ENCODE assay signal across 1 cellular context in the genomic region with DNA sequence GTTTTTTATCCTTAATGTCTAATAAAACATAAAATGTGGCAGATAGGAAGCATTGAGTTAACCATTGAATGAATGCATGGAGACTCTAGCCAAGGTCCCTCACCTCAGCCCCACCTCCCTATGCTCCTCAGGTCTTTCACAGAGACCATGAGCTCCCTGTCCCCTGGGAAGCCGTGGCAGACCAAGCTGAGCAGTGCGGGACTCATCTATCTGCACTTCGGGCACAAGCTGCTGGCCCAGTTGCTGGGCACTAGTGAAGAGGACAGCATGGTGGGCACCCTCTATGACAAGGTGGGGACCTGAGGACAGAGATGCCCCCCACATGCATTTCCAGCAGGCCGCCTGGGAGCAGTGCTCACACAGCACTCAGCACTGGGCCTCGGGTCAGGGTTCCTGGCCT.
TF ChIP-seq lines count a peak whose summit lies in the region.

No MANE protein-coding gene starts in this region.

TF ChIP-seq in HepG2, 621 proteins besides CTCF, POLR2A, EP300 and RAD21:
- TF ChIP-seq ZFX (CRISPR knock-in tag; IDR thresholded peaks at IDR 0.05; ENCODE audit: low read depth) (no peak), SNRNP70 (IDR thresholded peaks at IDR 0.05; ENCODE audit: low read depth, low read length) (no peak), SMC3 (IDR thresholded peaks at IDR 0.05; ENCODE audit: low read length) (no peak)
- TF ChIP-seq, protein P1, sequence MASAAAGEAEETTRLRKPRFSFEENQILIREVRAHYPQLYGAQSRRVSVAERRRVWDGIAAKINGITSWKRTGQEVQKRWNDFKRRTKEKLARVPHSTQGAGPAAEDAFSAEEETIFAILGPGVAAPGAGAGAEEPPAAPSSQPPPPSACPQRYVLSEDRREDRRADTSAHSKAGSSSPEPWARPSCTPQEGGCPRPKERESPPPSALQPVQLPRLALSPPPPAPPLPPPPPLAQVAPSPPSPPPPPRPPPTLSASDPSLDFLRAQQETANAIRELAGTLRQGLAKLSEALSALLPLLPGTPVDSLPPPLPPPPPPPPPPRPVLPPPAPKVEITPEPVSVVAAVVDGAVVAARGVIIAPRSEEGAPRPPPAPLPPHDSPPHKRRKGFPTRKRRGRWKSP (CRISPR knock-in tag; IDR thresholded peaks at IDR 0.05) = 0 out of 2 replicates have a peak, but pooled peaks have one; percentile 26
- TF ChIP-seq, protein P2, sequence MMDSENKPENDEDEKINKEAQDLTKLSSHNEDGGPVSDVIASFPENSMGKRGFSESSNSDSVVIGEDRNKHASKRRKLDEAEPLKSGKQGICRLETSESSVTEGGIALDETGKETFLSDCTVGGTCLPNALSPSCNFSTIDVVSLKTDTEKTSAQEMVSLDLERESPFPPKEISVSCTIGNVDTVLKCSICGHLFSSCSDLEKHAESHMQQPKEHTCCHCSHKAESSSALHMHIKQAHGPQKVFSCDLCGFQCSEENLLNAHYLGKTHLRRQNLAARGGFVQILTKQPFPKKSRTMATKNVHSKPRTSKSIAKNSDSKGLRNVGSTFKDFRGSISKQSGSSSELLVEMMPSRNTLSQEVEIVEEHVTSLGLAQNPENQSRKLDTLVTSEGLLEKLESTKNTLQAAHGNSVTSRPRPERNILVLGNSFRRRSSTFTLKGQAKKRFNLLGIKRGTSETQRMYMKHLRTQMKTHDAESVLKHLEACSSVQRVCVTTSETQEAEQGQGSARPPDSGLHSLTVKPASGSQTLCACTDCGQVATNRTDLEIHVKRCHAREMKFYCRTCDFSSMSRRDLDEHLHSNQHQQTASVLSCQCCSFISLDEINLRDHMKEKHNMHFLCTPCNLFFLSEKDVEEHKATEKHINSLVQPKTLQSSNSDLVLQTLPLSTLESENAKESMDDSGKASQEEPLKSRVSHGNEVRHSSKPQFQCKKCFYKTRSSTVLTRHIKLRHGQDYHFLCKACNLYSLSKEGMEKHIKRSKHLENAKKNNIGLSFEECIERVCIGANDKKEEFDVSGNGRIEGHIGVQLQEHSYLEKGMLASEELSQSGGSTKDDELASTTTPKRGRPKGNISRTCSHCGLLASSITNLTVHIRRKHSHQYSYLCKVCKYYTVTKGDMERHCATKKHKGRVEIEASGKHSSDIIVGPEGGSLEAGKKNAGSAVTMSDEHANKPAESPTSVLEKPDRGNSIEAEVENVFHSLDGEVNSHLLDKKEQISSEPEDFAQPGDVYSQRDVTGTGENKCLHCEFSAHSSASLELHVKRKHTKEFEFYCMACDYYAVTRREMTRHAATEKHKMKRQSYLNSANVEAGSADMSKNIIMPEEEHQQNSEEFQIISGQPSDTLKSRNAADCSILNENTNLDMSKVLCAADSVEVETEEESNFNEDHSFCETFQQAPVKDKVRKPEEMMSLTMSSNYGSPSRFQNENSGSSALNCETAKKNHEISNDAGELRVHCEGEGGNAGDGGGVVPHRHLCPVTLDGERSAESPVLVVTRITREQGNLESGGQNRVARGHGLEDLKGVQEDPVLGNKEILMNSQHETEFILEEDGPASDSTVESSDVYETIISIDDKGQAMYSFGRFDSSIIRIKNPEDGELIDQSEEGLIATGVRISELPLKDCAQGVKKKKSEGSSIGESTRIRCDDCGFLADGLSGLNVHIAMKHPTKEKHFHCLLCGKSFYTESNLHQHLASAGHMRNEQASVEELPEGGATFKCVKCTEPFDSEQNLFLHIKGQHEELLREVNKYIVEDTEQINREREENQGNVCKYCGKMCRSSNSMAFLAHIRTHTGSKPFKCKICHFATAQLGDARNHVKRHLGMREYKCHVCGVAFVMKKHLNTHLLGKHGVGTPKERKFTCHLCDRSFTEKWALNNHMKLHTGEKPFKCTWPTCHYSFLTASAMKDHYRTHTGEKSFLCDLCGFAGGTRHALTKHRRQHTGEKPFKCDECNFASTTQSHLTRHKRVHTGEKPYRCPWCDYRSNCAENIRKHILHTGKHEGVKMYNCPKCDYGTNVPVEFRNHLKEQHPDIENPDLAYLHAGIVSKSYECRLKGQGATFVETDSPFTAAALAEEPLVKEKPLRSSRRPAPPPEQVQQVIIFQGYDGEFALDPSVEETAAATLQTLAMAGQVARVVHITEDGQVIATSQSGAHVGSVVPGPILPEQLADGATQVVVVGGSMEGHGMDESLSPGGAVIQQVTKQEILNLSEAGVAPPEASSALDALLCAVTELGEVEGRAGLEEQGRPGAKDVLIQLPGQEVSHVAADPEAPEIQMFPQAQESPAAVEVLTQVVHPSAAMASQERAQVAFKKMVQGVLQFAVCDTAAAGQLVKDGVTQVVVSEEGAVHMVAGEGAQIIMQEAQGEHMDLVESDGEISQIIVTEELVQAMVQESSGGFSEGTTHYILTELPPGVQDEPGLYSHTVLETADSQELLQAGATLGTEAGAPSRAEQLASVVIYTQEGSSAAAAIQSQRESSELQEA (CRISPR knock-in tag; IDR thresholded peaks at IDR 0.05; ENCODE audit: not compliant biosample characterization) = no peak
- TF ChIP-seq, protein P3, sequence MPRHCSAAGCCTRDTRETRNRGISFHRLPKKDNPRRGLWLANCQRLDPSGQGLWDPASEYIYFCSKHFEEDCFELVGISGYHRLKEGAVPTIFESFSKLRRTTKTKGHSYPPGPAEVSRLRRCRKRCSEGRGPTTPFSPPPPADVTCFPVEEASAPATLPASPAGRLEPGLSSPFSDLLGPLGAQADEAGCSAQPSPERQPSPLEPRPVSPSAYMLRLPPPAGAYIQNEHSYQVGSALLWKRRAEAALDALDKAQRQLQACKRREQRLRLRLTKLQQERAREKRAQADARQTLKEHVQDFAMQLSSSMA (CRISPR knock-in tag; IDR thresholded peaks at IDR 0.05) = no peak
